Comparison of ENCODE assay signal across 8 cellular contexts in genomic region chr11:83159901-83160865, GRCh38. TPM values are rescaled to one million over a fixed set of nuclear protein-coding genes. Genes with fewer than 3 reads are reported as not detected.
DNase-seq lines count a peak whose midpoint lies in the region; ATAC-seq and TF ChIP-seq lines count a peak whose summit lies in the region.

No MANE protein-coding gene starts in this region.

- peak overlapping the region; percentile 99 for H3K27ac Mint-ChIP-seq in activated CD8-positive, alpha-beta memory T cell treated with anti-CD3 and anti-CD28 coated beads, Interleukin-2, amount 10 ng/mL, durations not matched to agents 7 days and 5 days

- H3K4me3 ChIP-seq in WI38 (ENCODE audit: low read depth, low read length) (peak overlapping the region; percentile 87), skeletal muscle satellite cell (ENCODE audit: low read length) (peak overlapping the region; percentile 86)

- peaks cover 42% of the 10 kb centered on the region for H3K36me3 ChIP-seq in skeletal muscle satellite cell (ENCODE audit: insufficient read depth, low read length)

- CTCF ChIA-PET in activated CD8-positive, alpha-beta memory T cell treated with anti-CD3 and anti-CD28 coated beads, Interleukin-2, amount 10 ng/mL, durations not matched to agents 7 days and 5 days (lab: Charles Lee) = interaction anchor here (0.9 to 2.2 kb wide), 5 partner anchors 21 to 259 kb away, joined by 3 to 5 read pairs (median 4); partner anchors contain the start of gene DDIAS

- H3K27me3 Mint-ChIP-seq in activated CD8-positive, alpha-beta memory T cell treated with anti-CD3 and anti-CD28 coated beads, Interleukin-2, amount 10 ng/mL, durations not matched to agents 7 days and 5 days = no peaks in the 10 kb centered on the region

- H3K36me3 Mint-ChIP-seq in activated CD8-positive, alpha-beta memory T cell treated with anti-CD3 and anti-CD28 coated beads, Interleukin-2, amount 10 ng/mL, durations not matched to agents 7 days and 5 days = peaks cover 51% of the 10 kb centered on the region

- no peaks in the 10 kb centered on the region for H3K9me3 Mint-ChIP-seq in activated CD8-positive, alpha-beta memory T cell treated with anti-CD3 and anti-CD28 coated beads, Interleukin-2, amount 10 ng/mL, durations not matched to agents 7 days and 5 days (ENCODE audit: low read depth)

- peak overlapping the region; percentile 99 for H3K9ac ChIP-seq in skeletal muscle satellite cell (ENCODE audit: low read depth, low read length)

- no peak for DNase-seq in activated CD8-positive, alpha-beta memory T cell treated with anti-CD3 and anti-CD28 coated beads, Interleukin-2, amount 10 ng/mL, durations not matched to agents 7 days and 5 days
- DNase-seq in activated CD8-positive, alpha-beta memory T cell treated with anti-CD3 and anti-CD28 coated beads for 24 hours = no peak
- DNase-seq in foreskin keratinocyte = peak; percentile 41 to 69
- no peak for DNase-seq in NCI-H1417 treated with DMSO at 0.1 percent for 48 hours (lab: John Stamatoyannopoulos, UW)
- no peak for DNase-seq in stimulated activated CD4-positive, alpha-beta T cell treated with anti-CD3 and anti-CD28 coated beads, Interleukin-4, amount 100 ng/mL, for 24 hours
- DNase-seq in GM20000 (ENCODE audit: low spot score) = no peak

- peak overlapping the region; percentile 100 for H3K4me3 Mint-ChIP-seq in activated CD8-positive, alpha-beta memory T cell treated with anti-CD3 and anti-CD28 coated beads, Interleukin-2, amount 10 ng/mL, durations not matched to agents 7 days and 5 days

- H3K27me3 ChIP-seq in foreskin keratinocyte (no peaks in the 10 kb centered on the region), skeletal muscle satellite cell (ENCODE audit: control insufficient read depth, insufficient read depth, low read length) (no peaks in the 10 kb centered on the region)

- peak overlapping the region; percentile 56 for H3K27ac ChIP-seq in foreskin keratinocyte

- peak overlapping the region; percentile 88 for H3K4me2 ChIP-seq in skeletal muscle satellite cell (ENCODE audit: low read length)

- H3K9me3 ChIP-seq in skeletal muscle satellite cell (replicated peaks; ENCODE audit: low read length) = no peaks in the 10 kb centered on the region

- ATAC-seq in activated CD8-positive, alpha-beta memory T cell treated with anti-CD3 and anti-CD28 coated beads, Interleukin-2, amount 10 ng/mL, durations not matched to agents 7 days and 5 days = no peak
- no peak for ATAC-seq in foreskin keratinocyte

- peaks cover 41% of the 10 kb centered on the region for H3K4me1 Mint-ChIP-seq in activated CD8-positive, alpha-beta memory T cell treated with anti-CD3 and anti-CD28 coated beads, Interleukin-2, amount 10 ng/mL, durations not matched to agents 7 days and 5 days

- TF ChIP-seq CTCF in WI38 (IDR thresholded peaks at IDR 0.05; ENCODE audit: low read depth, low read length) (no peak), foreskin keratinocyte (conservative IDR thresholded peaks at IDR 0.05) (no peak), GM20000 (IDR thresholded peaks at IDR 0.05; ENCODE audit: extremely low read depth, missing control alignments) (no peak)

- peaks cover 12% of the 10 kb centered on the region for H3K4me1 ChIP-seq in foreskin keratinocyte
- H3K4me1 ChIP-seq in skeletal muscle satellite cell (ENCODE audit: control insufficient read depth, insufficient read depth, low read length) = peaks cover 24% of the 10 kb centered on the region

RNA-seq across cellular contexts. Expression of gene PCF11, which starts 3.3 kb away (rescaled TPM):
- total RNA-seq in activated CD8-positive, alpha-beta memory T cell treated with anti-CD3 and anti-CD28 coated beads, Interleukin-2, amount 10 ng/mL, durations not matched to agents 7 days and 5 days = 10 to 100 TPM; 71.6 to 85.0 TPM
- 22.5 and 25.5 TPM in 2 replicates for total RNA-seq in foreskin keratinocyte
- polyA plus RNA-seq in foreskin keratinocyte = 6.7 and 8.2 TPM in 2 replicates
- total RNA-seq in skeletal muscle satellite cell (2012; rRNA removed) = 25.8 and 30.2 TPM in 2 replicates

RNA-seq across cellular contexts. Expression of gene ANKRD42, which starts 33.3 kb away (rescaled TPM):
- 1 to 10 TPM; 1.6 to 1.9 TPM for total RNA-seq in activated CD8-positive, alpha-beta memory T cell treated with anti-CD3 and anti-CD28 coated beads, Interleukin-2, amount 10 ng/mL, durations not matched to agents 7 days and 5 days
- 6.0 and 6.3 TPM in 2 replicates for total RNA-seq in foreskin keratinocyte
- polyA plus RNA-seq in foreskin keratinocyte = 3.2 and 3.4 TPM in 2 replicates
- total RNA-seq in skeletal muscle satellite cell (2012; rRNA removed) = 4.8 and 5.0 TPM in 2 replicates

Comparison
In these comparisons a context has a peak if more than half of its experiments do, and no peak if none do; other contexts are left out.
1. DNase-seq: peak in foreskin keratinocyte (2 of 2); none in activated CD8-positive, alpha-beta memory T cell treated with anti-CD3 and anti-CD28 coated beads, Interleukin-2, amount 10 ng/mL, durations not matched to agents 7 days and 5 days (single experiment), activated CD8-positive, alpha-beta memory T cell treated with anti-CD3 and anti-CD28 coated beads for 24 hours (single experiment), NCI-H1417 treated with DMSO at 0.1 percent for 48 hours (single experiment), stimulated activated CD4-positive, alpha-beta T cell treated with anti-CD3 and anti-CD28 coated beads, Interleukin-4, amount 100 ng/mL, for 24 hours (single experiment) and GM20000 (single experiment).